Comparison of ENCODE assay signal across 1 cellular context in the genomic region with DNA sequence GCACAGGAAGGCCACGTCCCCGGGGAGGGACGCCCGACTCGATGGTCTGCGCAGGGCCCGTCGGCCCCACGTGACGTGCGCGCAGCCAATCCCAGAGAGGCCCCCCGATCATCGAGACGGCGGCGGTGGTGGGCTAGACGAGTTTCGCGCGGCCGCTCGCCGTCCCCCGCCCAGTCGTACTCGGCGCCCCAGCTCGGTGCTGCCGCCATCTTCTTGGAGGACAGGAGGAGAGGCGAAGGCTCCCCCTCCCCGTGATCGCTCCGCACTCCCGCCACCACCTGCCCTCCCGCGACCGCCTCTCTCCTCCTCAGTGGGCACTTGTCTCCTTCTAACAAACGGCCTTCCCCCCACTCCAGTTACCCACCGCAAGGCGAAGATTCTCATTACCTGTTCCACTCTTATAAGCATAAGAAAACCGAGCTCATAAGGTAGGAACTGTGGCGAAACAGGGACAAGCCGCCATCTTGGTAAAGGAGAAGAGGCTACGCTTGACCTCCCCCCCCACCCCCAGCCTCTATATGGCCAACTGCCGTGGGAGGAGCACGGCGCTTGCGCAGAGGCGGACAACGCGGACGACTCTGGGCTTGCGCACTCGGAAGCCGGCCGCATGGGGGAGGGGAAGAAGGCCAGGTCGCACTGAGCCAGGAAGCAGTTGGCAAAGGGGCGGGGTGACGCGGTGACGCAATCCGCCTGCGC.
A peak's percentile ranks its signal among the peaks of the same experiment; 100 is the strongest.
TF ChIP-seq lines count a peak whose summit lies in the region.

A gene with protein sequence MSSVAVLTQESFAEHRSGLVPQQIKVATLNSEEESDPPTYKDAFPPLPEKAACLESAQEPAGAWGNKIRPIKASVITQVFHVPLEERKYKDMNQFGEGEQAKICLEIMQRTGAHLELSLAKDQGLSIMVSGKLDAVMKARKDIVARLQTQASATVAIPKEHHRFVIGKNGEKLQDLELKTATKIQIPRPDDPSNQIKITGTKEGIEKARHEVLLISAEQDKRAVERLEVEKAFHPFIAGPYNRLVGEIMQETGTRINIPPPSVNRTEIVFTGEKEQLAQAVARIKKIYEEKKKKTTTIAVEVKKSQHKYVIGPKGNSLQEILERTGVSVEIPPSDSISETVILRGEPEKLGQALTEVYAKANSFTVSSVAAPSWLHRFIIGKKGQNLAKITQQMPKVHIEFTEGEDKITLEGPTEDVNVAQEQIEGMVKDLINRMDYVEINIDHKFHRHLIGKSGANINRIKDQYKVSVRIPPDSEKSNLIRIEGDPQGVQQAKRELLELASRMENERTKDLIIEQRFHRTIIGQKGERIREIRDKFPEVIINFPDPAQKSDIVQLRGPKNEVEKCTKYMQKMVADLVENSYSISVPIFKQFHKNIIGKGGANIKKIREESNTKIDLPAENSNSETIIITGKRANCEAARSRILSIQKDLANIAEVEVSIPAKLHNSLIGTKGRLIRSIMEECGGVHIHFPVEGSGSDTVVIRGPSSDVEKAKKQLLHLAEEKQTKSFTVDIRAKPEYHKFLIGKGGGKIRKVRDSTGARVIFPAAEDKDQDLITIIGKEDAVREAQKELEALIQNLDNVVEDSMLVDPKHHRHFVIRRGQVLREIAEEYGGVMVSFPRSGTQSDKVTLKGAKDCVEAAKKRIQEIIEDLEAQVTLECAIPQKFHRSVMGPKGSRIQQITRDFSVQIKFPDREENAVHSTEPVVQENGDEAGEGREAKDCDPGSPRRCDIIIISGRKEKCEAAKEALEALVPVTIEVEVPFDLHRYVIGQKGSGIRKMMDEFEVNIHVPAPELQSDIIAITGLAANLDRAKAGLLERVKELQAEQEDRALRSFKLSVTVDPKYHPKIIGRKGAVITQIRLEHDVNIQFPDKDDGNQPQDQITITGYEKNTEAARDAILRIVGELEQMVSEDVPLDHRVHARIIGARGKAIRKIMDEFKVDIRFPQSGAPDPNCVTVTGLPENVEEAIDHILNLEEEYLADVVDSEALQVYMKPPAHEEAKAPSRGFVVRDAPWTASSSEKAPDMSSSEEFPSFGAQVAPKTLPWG (N-terminal part only) (minus strand): TSS at position 490 of the 696 bp plus-strand sequence. CDS start 48,803 bp downstream, outside the sequence.

TF ChIP-seq in HepG2, 621 proteins besides CTCF, POLR2A, EP300 and RAD21 (continued from another document and continues in another):
- TF ChIP-seq, protein P1, sequence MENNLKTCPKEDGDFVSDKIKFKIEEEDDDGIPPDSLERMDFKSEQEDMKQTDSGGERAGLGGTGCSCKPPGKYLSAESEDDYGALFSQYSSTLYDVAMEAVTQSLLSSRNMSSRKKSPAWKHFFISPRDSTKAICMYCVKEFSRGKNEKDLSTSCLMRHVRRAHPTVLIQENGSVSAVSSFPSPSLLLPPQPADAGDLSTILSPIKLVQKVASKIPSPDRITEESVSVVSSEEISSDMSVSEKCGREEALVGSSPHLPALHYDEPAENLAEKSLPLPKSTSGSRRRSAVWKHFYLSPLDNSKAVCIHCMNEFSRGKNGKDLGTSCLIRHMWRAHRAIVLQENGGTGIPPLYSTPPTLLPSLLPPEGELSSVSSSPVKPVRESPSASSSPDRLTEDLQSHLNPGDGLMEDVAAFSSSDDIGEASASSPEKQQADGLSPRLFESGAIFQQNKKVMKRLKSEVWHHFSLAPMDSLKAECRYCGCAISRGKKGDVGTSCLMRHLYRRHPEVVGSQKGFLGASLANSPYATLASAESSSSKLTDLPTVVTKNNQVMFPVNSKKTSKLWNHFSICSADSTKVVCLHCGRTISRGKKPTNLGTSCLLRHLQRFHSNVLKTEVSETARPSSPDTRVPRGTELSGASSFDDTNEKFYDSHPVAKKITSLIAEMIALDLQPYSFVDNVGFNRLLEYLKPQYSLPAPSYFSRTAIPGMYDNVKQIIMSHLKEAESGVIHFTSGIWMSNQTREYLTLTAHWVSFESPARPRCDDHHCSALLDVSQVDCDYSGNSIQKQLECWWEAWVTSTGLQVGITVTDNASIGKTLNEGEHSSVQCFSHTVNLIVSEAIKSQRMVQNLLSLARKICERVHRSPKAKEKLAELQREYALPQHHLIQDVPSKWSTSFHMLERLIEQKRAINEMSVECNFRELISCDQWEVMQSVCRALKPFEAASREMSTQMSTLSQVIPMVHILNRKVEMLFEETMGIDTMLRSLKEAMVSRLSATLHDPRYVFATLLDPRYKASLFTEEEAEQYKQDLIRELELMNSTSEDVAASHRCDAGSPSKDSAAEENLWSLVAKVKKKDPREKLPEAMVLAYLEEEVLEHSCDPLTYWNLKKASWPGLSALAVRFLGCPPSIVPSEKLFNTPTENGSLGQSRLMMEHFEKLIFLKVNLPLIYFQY (CRISPR knock-in tag; IDR thresholded peaks at IDR 0.05; ENCODE audit: borderline replicate concordance): peak; percentile 59; the same call in 1 of the 2 replicates
- TF ChIP-seq, protein P2, sequence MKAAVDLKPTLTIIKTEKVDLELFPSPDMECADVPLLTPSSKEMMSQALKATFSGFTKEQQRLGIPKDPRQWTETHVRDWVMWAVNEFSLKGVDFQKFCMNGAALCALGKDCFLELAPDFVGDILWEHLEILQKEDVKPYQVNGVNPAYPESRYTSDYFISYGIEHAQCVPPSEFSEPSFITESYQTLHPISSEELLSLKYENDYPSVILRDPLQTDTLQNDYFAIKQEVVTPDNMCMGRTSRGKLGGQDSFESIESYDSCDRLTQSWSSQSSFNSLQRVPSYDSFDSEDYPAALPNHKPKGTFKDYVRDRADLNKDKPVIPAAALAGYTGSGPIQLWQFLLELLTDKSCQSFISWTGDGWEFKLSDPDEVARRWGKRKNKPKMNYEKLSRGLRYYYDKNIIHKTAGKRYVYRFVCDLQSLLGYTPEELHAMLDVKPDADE (CRISPR knock-in tag; IDR thresholded peaks at IDR 0.05): 0 out of 2 replicates have a peak, but pooled peaks have one; percentile 18
- TF ChIP-seq MYC (CRISPR knock-in tag; IDR thresholded peaks at IDR 0.05; ENCODE audit: borderline replicate concordance): peak; percentile 89
- TF ChIP-seq ZFP82 (CRISPR knock-in tag; IDR thresholded peaks at IDR 0.05; ENCODE audit: borderline replicate concordance): peak; percentile 84; the same call in 1 of the 2 replicates
- TF ChIP-seq TAF1 (CRISPR knock-in tag; IDR thresholded peaks at IDR 0.05): peak; percentile 93
- 0 out of 2 replicates have a peak, but pooled peaks have one; percentile 44 for TF ChIP-seq U2AF2 (IDR thresholded peaks at IDR 0.05; ENCODE audit: low read depth, low read length)
- TF ChIP-seq IKZF1 (IDR thresholded peaks at IDR 0.05): no peak
- TF ChIP-seq HNF4G (IDR thresholded peaks at IDR 0.05; ENCODE audit: borderline replicate concordance, low read depth, low read length): no peak; the same call in 1 of the 2 replicates
- no peak for TF ChIP-seq HNF4G (CRISPR knock-in tag; IDR thresholded peaks at IDR 0.05; ENCODE audit: borderline replicate concordance, low read depth)
- peak; percentile 92 for TF ChIP-seq ZNF547 (CRISPR knock-in tag; IDR thresholded peaks at IDR 0.05)
- TF ChIP-seq, protein P3, sequence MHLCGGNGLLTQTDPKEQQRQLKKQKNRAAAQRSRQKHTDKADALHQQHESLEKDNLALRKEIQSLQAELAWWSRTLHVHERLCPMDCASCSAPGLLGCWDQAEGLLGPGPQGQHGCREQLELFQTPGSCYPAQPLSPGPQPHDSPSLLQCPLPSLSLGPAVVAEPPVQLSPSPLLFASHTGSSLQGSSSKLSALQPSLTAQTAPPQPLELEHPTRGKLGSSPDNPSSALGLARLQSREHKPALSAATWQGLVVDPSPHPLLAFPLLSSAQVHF (CRISPR knock-in tag; IDR thresholded peaks at IDR 0.05): no peak
- TF ChIP-seq PRPF4 (IDR thresholded peaks at IDR 0.05; ENCODE audit: low read depth, low read length, poor library complexity, severe bottlenecking): no peak
- no peak; the same call in 1 of the 2 replicates for TF ChIP-seq CCDC6 (CRISPR knock-in tag; IDR thresholded peaks at IDR 0.05)
- TF ChIP-seq ZFP90 (CRISPR knock-in tag; IDR thresholded peaks at IDR 0.05; ENCODE audit: borderline replicate concordance): peak; percentile 94
- TF ChIP-seq, protein P4, sequence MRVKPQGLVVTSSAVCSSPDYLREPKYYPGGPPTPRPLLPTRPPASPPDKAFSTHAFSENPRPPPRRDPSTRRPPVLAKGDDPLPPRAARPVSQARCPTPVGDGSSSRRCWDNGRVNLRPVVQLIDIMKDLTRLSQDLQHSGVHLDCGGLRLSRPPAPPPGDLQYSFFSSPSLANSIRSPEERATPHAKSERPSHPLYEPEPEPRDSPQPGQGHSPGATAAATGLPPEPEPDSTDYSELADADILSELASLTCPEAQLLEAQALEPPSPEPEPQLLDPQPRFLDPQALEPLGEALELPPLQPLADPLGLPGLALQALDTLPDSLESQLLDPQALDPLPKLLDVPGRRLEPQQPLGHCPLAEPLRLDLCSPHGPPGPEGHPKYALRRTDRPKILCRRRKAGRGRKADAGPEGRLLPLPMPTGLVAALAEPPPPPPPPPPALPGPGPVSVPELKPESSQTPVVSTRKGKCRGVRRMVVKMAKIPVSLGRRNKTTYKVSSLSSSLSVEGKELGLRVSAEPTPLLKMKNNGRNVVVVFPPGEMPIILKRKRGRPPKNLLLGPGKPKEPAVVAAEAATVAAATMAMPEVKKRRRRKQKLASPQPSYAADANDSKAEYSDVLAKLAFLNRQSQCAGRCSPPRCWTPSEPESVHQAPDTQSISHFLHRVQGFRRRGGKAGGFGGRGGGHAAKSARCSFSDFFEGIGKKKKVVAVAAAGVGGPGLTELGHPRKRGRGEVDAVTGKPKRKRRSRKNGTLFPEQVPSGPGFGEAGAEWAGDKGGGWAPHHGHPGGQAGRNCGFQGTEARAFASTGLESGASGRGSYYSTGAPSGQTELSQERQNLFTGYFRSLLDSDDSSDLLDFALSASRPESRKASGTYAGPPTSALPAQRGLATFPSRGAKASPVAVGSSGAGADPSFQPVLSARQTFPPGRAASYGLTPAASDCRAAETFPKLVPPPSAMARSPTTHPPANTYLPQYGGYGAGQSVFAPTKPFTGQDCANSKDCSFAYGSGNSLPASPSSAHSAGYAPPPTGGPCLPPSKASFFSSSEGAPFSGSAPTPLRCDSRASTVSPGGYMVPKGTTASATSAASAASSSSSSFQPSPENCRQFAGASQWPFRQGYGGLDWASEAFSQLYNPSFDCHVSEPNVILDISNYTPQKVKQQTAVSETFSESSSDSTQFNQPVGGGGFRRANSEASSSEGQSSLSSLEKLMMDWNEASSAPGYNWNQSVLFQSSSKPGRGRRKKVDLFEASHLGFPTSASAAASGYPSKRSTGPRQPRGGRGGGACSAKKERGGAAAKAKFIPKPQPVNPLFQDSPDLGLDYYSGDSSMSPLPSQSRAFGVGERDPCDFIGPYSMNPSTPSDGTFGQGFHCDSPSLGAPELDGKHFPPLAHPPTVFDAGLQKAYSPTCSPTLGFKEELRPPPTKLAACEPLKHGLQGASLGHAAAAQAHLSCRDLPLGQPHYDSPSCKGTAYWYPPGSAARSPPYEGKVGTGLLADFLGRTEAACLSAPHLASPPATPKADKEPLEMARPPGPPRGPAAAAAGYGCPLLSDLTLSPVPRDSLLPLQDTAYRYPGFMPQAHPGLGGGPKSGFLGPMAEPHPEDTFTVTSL (CRISPR knock-in tag; IDR thresholded peaks at IDR 0.05; ENCODE audit: borderline replicate concordance): peak; percentile 72; the same call in 1 of the 2 replicates
- TF ChIP-seq IKZF4 (CRISPR knock-in tag; IDR thresholded peaks at IDR 0.05; ENCODE audit: borderline replicate concordance, low read depth, not compliant biosample characterization): no peak
- TF ChIP-seq, protein P5, sequence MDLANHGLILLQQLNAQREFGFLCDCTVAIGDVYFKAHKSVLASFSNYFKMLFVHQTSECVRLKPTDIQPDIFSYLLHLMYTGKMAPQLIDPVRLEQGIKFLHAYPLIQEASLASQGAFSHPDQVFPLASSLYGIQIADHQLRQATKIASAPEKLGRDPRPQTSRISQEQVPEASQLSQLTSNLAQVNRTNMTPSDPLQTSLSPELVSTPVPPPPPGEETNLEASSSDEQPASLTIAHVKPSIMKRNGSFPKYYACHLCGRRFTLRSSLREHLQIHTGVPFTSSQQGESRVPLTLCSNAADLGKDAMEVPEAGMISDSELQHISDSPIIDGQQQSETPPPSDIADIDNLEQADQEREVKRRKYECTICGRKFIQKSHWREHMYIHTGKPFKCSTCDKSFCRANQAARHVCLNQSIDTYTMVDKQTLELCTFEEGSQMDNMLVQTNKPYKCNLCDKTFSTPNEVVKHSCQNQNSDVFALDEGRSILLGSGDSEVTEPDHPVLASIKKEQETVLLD (CRISPR knock-in tag; IDR thresholded peaks at IDR 0.05; ENCODE audit: low read depth): peak; percentile 86
- peak; percentile 96 for TF ChIP-seq XRCC5 (optimal IDR thresholded peaks at IDR 0.05; ENCODE audit: low read length)
- TF ChIP-seq ZNF549 (CRISPR knock-in tag; IDR thresholded peaks at IDR 0.05): no peak
- TF ChIP-seq ZNF781 (CRISPR knock-in tag; IDR thresholded peaks at IDR 0.05; ENCODE audit: borderline replicate concordance, not compliant biosample characterization): no peak
- 0 out of 2 replicates have a peak, but pooled peaks have one; percentile 40 for TF ChIP-seq KLF6 (CRISPR knock-in tag; IDR thresholded peaks at IDR 0.05)
- TF ChIP-seq THAP11 (CRISPR knock-in tag; IDR thresholded peaks at IDR 0.05): peak; percentile 93
- TF ChIP-seq TP53 (CRISPR knock-in tag; conservative IDR thresholded peaks at IDR 0.05): no peak
- TF ChIP-seq CREM (IDR thresholded peaks at IDR 0.05): peak; percentile 77
- TF ChIP-seq CREM (CRISPR knock-in tag; IDR thresholded peaks at IDR 0.05): no peak
- TF ChIP-seq, protein P6, sequence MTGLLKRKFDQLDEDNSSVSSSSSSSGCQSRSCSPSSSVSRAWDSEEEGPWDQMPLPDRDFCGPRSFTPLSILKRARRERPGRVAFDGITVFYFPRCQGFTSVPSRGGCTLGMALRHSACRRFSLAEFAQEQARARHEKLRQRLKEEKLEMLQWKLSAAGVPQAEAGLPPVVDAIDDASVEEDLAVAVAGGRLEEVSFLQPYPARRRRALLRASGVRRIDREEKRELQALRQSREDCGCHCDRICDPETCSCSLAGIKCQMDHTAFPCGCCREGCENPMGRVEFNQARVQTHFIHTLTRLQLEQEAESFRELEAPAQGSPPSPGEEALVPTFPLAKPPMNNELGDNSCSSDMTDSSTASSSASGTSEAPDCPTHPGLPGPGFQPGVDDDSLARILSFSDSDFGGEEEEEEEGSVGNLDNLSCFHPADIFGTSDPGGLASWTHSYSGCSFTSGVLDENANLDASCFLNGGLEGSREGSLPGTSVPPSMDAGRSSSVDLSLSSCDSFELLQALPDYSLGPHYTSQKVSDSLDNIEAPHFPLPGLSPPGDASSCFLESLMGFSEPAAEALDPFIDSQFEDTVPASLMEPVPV (CRISPR knock-in tag; IDR thresholded peaks at IDR 0.05): peak; percentile 96
